1 cellular context compared by ENCODE assay signal in the genomic region with DNA sequence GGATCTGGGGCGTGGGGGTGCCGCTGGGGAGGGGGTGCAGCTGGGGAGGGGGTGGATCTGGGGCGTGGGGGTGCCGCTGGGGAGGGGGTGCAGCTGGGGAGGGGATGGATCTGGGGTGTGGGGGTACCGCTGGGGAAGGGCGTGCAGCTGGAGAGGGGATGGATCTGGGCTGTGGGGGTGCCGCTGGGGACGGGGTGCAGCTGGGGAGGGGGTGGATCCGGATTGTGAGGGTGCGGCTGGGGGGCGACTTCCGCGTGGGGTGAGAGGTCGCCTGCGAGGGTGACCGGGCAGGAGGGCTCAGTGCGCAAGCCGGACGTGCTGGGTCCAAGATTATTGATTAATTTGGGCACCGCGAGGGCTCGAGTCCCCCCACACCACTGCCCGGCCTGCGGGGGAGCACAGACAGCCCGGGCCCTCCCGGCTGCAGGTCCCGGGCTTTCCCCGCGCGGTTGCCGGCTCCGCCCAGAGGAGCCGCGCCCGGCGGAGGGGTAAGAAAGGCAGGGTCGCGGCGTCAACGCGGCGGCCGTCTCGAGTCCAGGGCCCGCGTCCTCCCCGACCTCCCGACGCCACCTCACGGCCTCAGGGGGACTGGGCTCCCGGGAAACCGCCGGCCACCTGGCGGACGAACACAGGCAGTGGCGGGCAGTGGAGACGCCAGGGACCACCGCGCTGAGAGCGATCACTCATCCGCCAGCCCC.
TF ChIP-seq lines count a peak whose summit lies in the region.

No MANE protein-coding gene starts in this region.

TF ChIP-seq in GM12878, 131 proteins besides CTCF, POLR2A, EP300 and RAD21 (continued from another document and continues in another):
- TF ChIP-seq HSF1 (IDR thresholded peaks at IDR 0.05; ENCODE audit: low read depth, low read length) (no peak), NBN (IDR thresholded peaks at IDR 0.05) (no peak), TAF1 (IDR thresholded peaks at IDR 0.05; ENCODE audit: borderline replicate concordance, low read depth, low read length) (no peak), BACH1 (IDR thresholded peaks at IDR 0.05; ENCODE audit: borderline replicate concordance) (peak; percentile 34; the same call in 1 of the 2 replicates), RELA (IDR thresholded peaks at IDR 0.05; ENCODE audit: borderline replicate concordance, partially characterized antibody) (peak; percentile 16), RELB (IDR thresholded peaks at IDR 0.05; ENCODE audit: low read depth) (no peak), BMI1 (IDR thresholded peaks at IDR 0.05; ENCODE audit: borderline replicate concordance) (no peak), LARP7 (IDR thresholded peaks at IDR 0.05) (peak; percentile 15; the same call in 1 of the 2 replicates), CHD4 (IDR thresholded peaks at IDR 0.05) (no peak), ESRRA (IDR thresholded peaks at IDR 0.05; ENCODE audit: low read length) (no peak), CBX3 (IDR thresholded peaks at IDR 0.05; ENCODE audit: borderline replicate concordance, low read depth) (no peak), ETV6 (conservative IDR thresholded peaks at IDR 0.05 in 1 of 2, IDR thresholded peaks at IDR 0.05 in 1 of 2; ENCODE audit: borderline replicate concordance in 1 of 2, low read depth in 1 of 2) (no peak), MTA2 (IDR thresholded peaks at IDR 0.05; ENCODE audit: low read depth) (no peak), POU2F2 (IDR thresholded peaks at IDR 0.05; ENCODE audit: borderline replicate concordance, low read depth, low read length) (no peak), CEBPB (IDR thresholded peaks at IDR 0.05; ENCODE audit: borderline replicate concordance in 1 of 2, low read depth in 2 of 2, low read length in 2 of 2) (no peak), NR2C1 (IDR thresholded peaks at IDR 0.05) (0 out of 2 replicates have a peak, but pooled peaks have one; percentile 37), TCF3 (IDR thresholded peaks at IDR 0.05; ENCODE audit: borderline replicate concordance, insufficient read depth, low read depth, low read length) (no peak), MEF2A (IDR thresholded peaks at IDR 0.05; ENCODE audit: insufficient read depth, low read depth, low read length) (no peak), RB1 (IDR thresholded peaks at IDR 0.05; ENCODE audit: borderline replicate concordance) (peak; percentile 23; the same call in 1 of the 2 replicates), ELK1 (IDR thresholded peaks at IDR 0.05; ENCODE audit: low read depth, low read length) (no peak), CBFB (IDR thresholded peaks at IDR 0.05; ENCODE audit: low read depth) (no peak), DPF2 (IDR thresholded peaks at IDR 0.05) (peak; percentile 16; the same call in 1 of the 2 replicates), ASH2L (IDR thresholded peaks at IDR 0.05; ENCODE audit: borderline replicate concordance, low read depth) (no peak), TBL1XR1 (IDR thresholded peaks at IDR 0.05; ENCODE audit: low read depth, low read length) (no peak), GABPA (IDR thresholded peaks at IDR 0.05; ENCODE audit: low read depth) (no peak), HDGF (IDR thresholded peaks at IDR 0.05) (no peak), SUPT20H (IDR thresholded peaks at IDR 0.05; ENCODE audit: borderline replicate concordance, control insufficient read depth, low read depth, low read length) (no peak), BCLAF1 (IDR thresholded peaks at IDR 0.05) (no peak), WRNIP1 (IDR thresholded peaks at IDR 0.05; ENCODE audit: borderline replicate concordance, low read depth, low read length) (no peak), SRF (IDR thresholded peaks at IDR 0.05; ENCODE audit: low read depth in 2 of 2, low read length in 2 of 2) (no peak), SMAD1 (IDR thresholded peaks at IDR 0.05; ENCODE audit: low read depth, partially characterized antibody) (no peak), IRF4 (IDR thresholded peaks at IDR 0.05; ENCODE audit: low read depth, low read length) (no peak), SMC3 (IDR thresholded peaks at IDR 0.05; ENCODE audit: borderline replicate concordance, low read length) (peak; percentile 22; the same call in 1 of the 2 replicates), HDAC6 (IDR thresholded peaks at IDR 0.05; ENCODE audit: unreplicated experiment) (no peak), ZNF207 (IDR thresholded peaks at IDR 0.05; ENCODE audit: borderline replicate concordance) (no peak), RAD51 (IDR thresholded peaks at IDR 0.05) (no peak), CHD2 (IDR thresholded peaks at IDR 0.05; ENCODE audit: borderline replicate concordance, low read depth, low read length) (no peak), SIN3A (IDR thresholded peaks at IDR 0.05; ENCODE audit: low read depth, low read length) (no peak; the same call in 1 of the 2 replicates), RFX5 (IDR thresholded peaks at IDR 0.05; ENCODE audit: low read depth, low read length) (no peak), FOS (IDR thresholded peaks at IDR 0.05; ENCODE audit: borderline replicate concordance, extremely low read depth, insufficient read length) (no peak), NR2F1 (conservative IDR thresholded peaks at IDR 0.05) (peak; percentile 85), CREB1 (IDR thresholded peaks at IDR 0.05; ENCODE audit: low read depth) (peak; percentile 27; the same call in 1 of the 2 replicates), STAT1 (conservative IDR thresholded peaks at IDR 0.05) (no peak), CBX5 (IDR thresholded peaks at IDR 0.05; ENCODE audit: low read depth) (no peak), ZNF274 (IDR thresholded peaks at IDR 0.05; ENCODE audit: insufficient read depth, insufficient read length) (no peak), CHD1 (IDR thresholded peaks at IDR 0.05; ENCODE audit: low read depth, low read length) (no peak), ZNF592 (IDR thresholded peaks at IDR 0.05) (no peak), TCF12 (IDR thresholded peaks at IDR 0.05; ENCODE audit: low read depth, low read length) (0 out of 2 replicates have a peak, but pooled peaks have one; percentile 17)
- TF ChIP-seq, protein P1, sequence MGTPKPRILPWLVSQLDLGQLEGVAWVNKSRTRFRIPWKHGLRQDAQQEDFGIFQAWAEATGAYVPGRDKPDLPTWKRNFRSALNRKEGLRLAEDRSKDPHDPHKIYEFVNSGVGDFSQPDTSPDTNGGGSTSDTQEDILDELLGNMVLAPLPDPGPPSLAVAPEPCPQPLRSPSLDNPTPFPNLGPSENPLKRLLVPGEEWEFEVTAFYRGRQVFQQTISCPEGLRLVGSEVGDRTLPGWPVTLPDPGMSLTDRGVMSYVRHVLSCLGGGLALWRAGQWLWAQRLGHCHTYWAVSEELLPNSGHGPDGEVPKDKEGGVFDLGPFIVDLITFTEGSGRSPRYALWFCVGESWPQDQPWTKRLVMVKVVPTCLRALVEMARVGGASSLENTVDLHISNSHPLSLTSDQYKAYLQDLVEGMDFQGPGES (IDR thresholded peaks at IDR 0.05), result no peak
- TF ChIP-seq, protein P2, sequence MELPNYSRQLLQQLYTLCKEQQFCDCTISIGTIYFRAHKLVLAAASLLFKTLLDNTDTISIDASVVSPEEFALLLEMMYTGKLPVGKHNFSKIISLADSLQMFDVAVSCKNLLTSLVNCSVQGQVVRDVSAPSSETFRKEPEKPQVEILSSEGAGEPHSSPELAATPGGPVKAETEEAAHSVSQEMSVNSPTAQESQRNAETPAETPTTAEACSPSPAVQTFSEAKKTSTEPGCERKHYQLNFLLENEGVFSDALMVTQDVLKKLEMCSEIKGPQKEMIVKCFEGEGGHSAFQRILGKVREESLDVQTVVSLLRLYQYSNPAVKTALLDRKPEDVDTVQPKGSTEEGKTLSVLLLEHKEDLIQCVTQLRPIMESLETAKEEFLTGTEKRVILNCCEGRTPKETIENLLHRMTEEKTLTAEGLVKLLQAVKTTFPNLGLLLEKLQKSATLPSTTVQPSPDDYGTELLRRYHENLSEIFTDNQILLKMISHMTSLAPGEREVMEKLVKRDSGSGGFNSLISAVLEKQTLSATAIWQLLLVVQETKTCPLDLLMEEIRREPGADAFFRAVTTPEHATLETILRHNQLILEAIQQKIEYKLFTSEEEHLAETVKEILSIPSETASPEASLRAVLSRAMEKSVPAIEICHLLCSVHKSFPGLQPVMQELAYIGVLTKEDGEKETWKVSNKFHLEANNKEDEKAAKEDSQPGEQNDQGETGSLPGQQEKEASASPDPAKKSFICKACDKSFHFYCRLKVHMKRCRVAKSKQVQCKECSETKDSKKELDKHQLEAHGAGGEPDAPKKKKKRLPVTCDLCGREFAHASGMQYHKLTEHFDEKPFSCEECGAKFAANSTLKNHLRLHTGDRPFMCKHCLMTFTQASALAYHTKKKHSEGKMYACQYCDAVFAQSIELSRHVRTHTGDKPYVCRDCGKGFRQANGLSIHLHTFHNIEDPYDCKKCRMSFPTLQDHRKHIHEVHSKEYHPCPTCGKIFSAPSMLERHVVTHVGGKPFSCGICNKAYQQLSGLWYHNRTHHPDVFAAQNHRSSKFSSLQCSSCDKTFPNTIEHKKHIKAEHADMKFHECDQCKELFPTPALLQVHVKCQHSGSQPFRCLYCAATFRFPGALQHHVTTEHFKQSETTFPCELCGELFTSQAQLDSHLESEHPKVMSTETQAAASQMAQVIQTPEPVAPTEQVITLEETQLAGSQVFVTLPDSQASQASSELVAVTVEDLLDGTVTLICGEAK (IDR thresholded peaks at IDR 0.05; ENCODE audit: borderline replicate concordance), result no peak
